In genomic region chr16:4695473-4696171, GRCh38 we compare ENCODE assay signal across 12 cellular contexts. TPM values are rescaled to one million over a fixed set of nuclear protein-coding genes. Genes with fewer than 3 reads are reported as not detected.
A peak's percentile ranks its signal among the peaks of the same experiment; 100 is the strongest.
DNase-seq lines count a peak whose midpoint lies in the region; ATAC-seq and TF ChIP-seq lines count a peak whose summit lies in the region.
"Had no signal": no experiment of that assay in that cellular context is flagged by ENCODE, and none has a peak within 500 bp of the region (broad histone marks: within the 10 kb centered on the region; RNA-seq: fewer than 3 reads in every experiment).

No MANE protein-coding gene starts in this region.

- CTCF ChIA-PET in activated B cell treated with CpG ODN at 0.5 μM for 24 hours (lab: Charles Lee): interaction anchor here (1.9 kb wide), 1 partner anchor 38 kb away, joined by 5 read pairs; the partner anchor contains the start of genes ANKS3 and DNAAF8

- DNase-seq in left ventricle myocardium inferior (no peak), heart right ventricle (no peak), activated B cell treated with CpG ODN at 0.5 μM for 24 hours (no peak), fibroblast of peridontal ligament (ENCODE audit: extremely low read depth) (peak; percentile 6)
- DNase-seq: COR-L47, MV-4-11, NCI-H774, T1000 had no signal

- H3K4me1 Mint-ChIP-seq in activated B cell treated with CpG ODN at 0.5 μM for 24 hours: peaks cover 9% of the 10 kb centered on the region

- H3K36me3 ChIP-seq in left ventricle myocardium inferior (peaks cover 51% of the 10 kb centered on the region), heart right ventricle (peaks cover 0 to 63% (median 35%) of the 10 kb centered on the region in 9 donors), thymus (ENCODE audit: control insufficient read depth, insufficient read depth) (peaks cover 52% of the 10 kb centered on the region)

- no peaks in the 10 kb centered on the region for H3K27me3 Mint-ChIP-seq in activated B cell treated with CpG ODN at 0.5 μM for 24 hours

- H3K27me3 ChIP-seq in left ventricle myocardium inferior (ENCODE audit: low read depth) (no peaks in the 10 kb centered on the region), heart right ventricle (no peaks in the 10 kb centered on the region), thymus (ENCODE audit: control insufficient read depth, insufficient read depth) (no peaks in the 10 kb centered on the region)

- WGBS in heart right ventricle, 2 donors: 60 to 61% methylated on average over 12 of the region's 12 CpGs
- WGBS in thymus: 92% methylated on average over 12 of the region's 12 CpGs

- ATAC-seq in heart right ventricle (no peak), activated B cell treated with CpG ODN at 0.5 μM for 24 hours (ENCODE audit: low read depth) (no peak), GM21360 (IDR thresholded peaks at IDR 0.05; ENCODE audit: unreplicated experiment) (no peak), GM19467 (IDR thresholded peaks at IDR 0.05; ENCODE audit: unreplicated experiment) (no peak), GM21390 (IDR thresholded peaks at IDR 0.05; ENCODE audit: unreplicated experiment) (no peak)

- H3K4me1 ChIP-seq in left ventricle myocardium inferior (peaks cover 45% of the 10 kb centered on the region), heart right ventricle (peaks cover 15 to 36% (median 26%) of the 10 kb centered on the region in 9 donors), thymus (ENCODE audit: control insufficient read depth, insufficient read depth, low read length) (peaks cover 10% of the 10 kb centered on the region)

- POLR2A ChIA-PET in activated B cell treated with CpG ODN at 0.5 μM for 24 hours (lab: Charles Lee): interaction anchor here (1.0 to 1.5 kb wide), 3 partner anchors 39 to 80 kb away, joined by 3 to 5 read pairs (median 4); partner anchors contain the start of genes ANKS3, DNAAF8 and MGRN1

- no peak overlapping the region for H3K27ac Mint-ChIP-seq in activated B cell treated with CpG ODN at 0.5 μM for 24 hours

- no peaks in the 10 kb centered on the region for H3K9me3 Mint-ChIP-seq in activated B cell treated with CpG ODN at 0.5 μM for 24 hours

- intact Hi-C loops in left ventricle myocardium inferior (cut with micrococcal nuclease): no loop called here
- intact Hi-C loops in heart right ventricle (cut with DNase I): no loop called here
- intact Hi-C loops in activated B cell treated with CpG ODN at 0.5 μM for 24 hours (cut with micrococcal nuclease): no loop called here

- TF ChIP-seq CTCF in left ventricle myocardium inferior (IDR thresholded peaks at IDR 0.05; ENCODE audit: borderline replicate concordance) (no peak), heart right ventricle (IDR thresholded peaks at IDR 0.05) (no peak), activated B cell treated with CpG ODN at 0.5 μM for 24 hours (IDR thresholded peaks at IDR 0.05) (no peak)

- H3K4me3 ChIP-seq in left ventricle myocardium inferior (peak overlapping the region; percentile 100), heart right ventricle (no peak overlapping the region), thymus (ENCODE audit: low read length) (no peak overlapping the region)

- H3K27ac ChIP-seq in left ventricle myocardium inferior (replicated peaks) (peak overlapping the region; percentile 92), heart right ventricle (peak overlapping the region in 4 of 10 donors; percentile 59 to 96 (median 84)), thymus (ENCODE audit: low read depth) (peak overlapping the region; percentile 37)

- peak overlapping the region; percentile 60 for H3K4me3 Mint-ChIP-seq in activated B cell treated with CpG ODN at 0.5 μM for 24 hours

- H3K36me3 Mint-ChIP-seq in activated B cell treated with CpG ODN at 0.5 μM for 24 hours (ENCODE audit: low read depth): peaks cover 34% of the 10 kb centered on the region

- no peaks in the 10 kb centered on the region for H3K9me3 ChIP-seq in left ventricle myocardium inferior (replicated peaks)
- no peaks in the 10 kb centered on the region for H3K9me3 ChIP-seq in heart right ventricle
- no peaks in the 10 kb centered on the region for H3K9me3 ChIP-seq in thymus (ENCODE audit: control insufficient read depth)

RNA-seq across cellular contexts. Expression of gene NUDT16L1, which starts 2.3 kb away (rescaled TPM):
- 61.9 TPM for total RNA-seq in left ventricle myocardium inferior
- total RNA-seq in heart right ventricle: 10 to 100 TPM; 34.1 to 65.7 (median 49.6) TPM
- polyA plus RNA-seq in heart right ventricle: 10 to 100 TPM; 25.4 to 48.8 TPM
- total RNA-seq in activated B cell treated with CpG ODN at 0.5 μM for 24 hours: 32.0 and 32.9 TPM in 2 replicates
- polyA plus RNA-seq in thymus: 37.1 TPM

RNA-seq across cellular contexts. Expression of gene ANKS3, which starts 38.4 kb away (rescaled TPM):
- total RNA-seq in left ventricle myocardium inferior: 8.7 TPM
- total RNA-seq in heart right ventricle: 10 to 100 TPM in 1 of 10 donors, 1 to 10 TPM in 9; 5.1 to 11.4 (median 7.9) TPM
- polyA plus RNA-seq in heart right ventricle: 10 to 100 TPM; 12.4 to 33.7 TPM
- 17.9 and 21.9 TPM in 2 replicates for total RNA-seq in activated B cell treated with CpG ODN at 0.5 μM for 24 hours
- polyA plus RNA-seq in thymus: 34.0 TPM

RNA-seq across cellular contexts. Expression of gene DNAAF8, which starts 38.7 kb away (rescaled TPM):
- total RNA-seq in left ventricle myocardium inferior: 0.77 TPM
- total RNA-seq in heart right ventricle: 1 to 10 TPM in 4 of 10 donors, under 1 TPM in 4, not detected in 2; 0.32 to 1.9 (median 1.1) TPM
- polyA plus RNA-seq in heart right ventricle: 1 to 10 TPM; 1.1 to 1.3 TPM
- total RNA-seq in activated B cell treated with CpG ODN at 0.5 μM for 24 hours: 0.29 and 0.31 TPM in 2 replicates
- polyA plus RNA-seq in thymus: 1.1 TPM
